Comparison of ENCODE assay signal across 14 cellular contexts in genomic region chr4:48370260-48371134, GRCh38. TPM values are rescaled to one million over a fixed set of nuclear protein-coding genes. Genes with fewer than 3 reads are reported as not detected.
A peak's percentile ranks its signal among the peaks of the same experiment; 100 is the strongest.
DNase-seq lines count a peak whose midpoint lies in the region; ATAC-seq, FAIRE-seq and TF ChIP-seq lines count a peak whose summit lies in the region.
"Had no signal": no experiment of that assay in that cellular context is flagged by ENCODE, and none has a peak within 500 bp of the region (broad histone marks: within the 10 kb centered on the region; RNA-seq: fewer than 3 reads in every experiment).

No MANE protein-coding gene starts in this region.

- H3K23me2 ChIP-seq in H9 (ENCODE audit: insufficient read length, low read depth, low read length, poor library complexity, severe bottlenecking): no peaks in the 10 kb centered on the region

- H2BK15ac ChIP-seq in H9 (ENCODE audit: low read depth, low read length): no peak overlapping the region

- H3K36me3 Mint-ChIP-seq in H9 (ENCODE audit: insufficient read depth in 1 of 3, low read depth in 3 of 3) (peaks cover 3 to 15% (median 7%) of the 10 kb centered on the region in 3 experiments; a peak in 6 of 7 replicates), memory B cell (peaks cover 16% of the 10 kb centered on the region)

- no peak overlapping the region for H2AFZ ChIP-seq in H9 (ENCODE audit: low read length)

- no peak for ATAC-seq in memory B cell (ENCODE audit: low read depth)

- H4K91ac ChIP-seq in H9 (ENCODE audit: insufficient read length, low read depth, low read length): no peak overlapping the region

- no peaks in the 10 kb centered on the region for H3K4me1 ChIP-seq in H9 (ENCODE audit: insufficient read depth, low read length)

- no peaks in the 10 kb centered on the region for H3K27me3 ChIP-seq in H9 (ENCODE audit: insufficient read depth, low read length)
- H3K27me3 ChIP-seq: colonic mucosa, suprapubic skin had no signal

- peaks cover 3% of the 10 kb centered on the region for H3K79me1 ChIP-seq in H9 (ENCODE audit: insufficient read depth, low read depth, low read length, poor library complexity, severe bottlenecking)

- H3K9me3 ChIP-seq in H9 (ENCODE audit: control insufficient read depth, low read depth, low read length): no peaks in the 10 kb centered on the region
- H3K9me3 ChIP-seq: Caco-2, colonic mucosa, suprapubic skin had no signal

- peaks cover 5% of the 10 kb centered on the region; the same call in 1 of the 2 replicates for H3K79me2 ChIP-seq in H9 (ENCODE audit: insufficient read depth, low read length)

- TF ChIP-seq POLR2A in GM12892 (IDR thresholded peaks at IDR 0.05; ENCODE audit: low read depth, low read length): no peak

- H2BK20ac ChIP-seq in H9 (ENCODE audit: low read depth, low read length, poor library complexity, severe bottlenecking): no peak overlapping the region

- no peak overlapping the region for H4K5ac ChIP-seq in H9 (ENCODE audit: insufficient read length, low read depth, low read length)

- no CpG with 5 or more reads among the region's 1 CpG for WGBS in H9 (ENCODE audit: extremely low coverage, insufficient read length, low lambda C conversion rate)

- no peak overlapping the region for H3K4ac ChIP-seq in H9 (ENCODE audit: low read depth, low read length)

- H3K18ac ChIP-seq in H9 (ENCODE audit: insufficient read length, low read depth, low read length): no peak overlapping the region

- H3K4me1 Mint-ChIP-seq in H9 (peaks cover 35% of the 10 kb centered on the region in 2 experiments), memory B cell (peaks cover 25% of the 10 kb centered on the region)

- no peak overlapping the region for H3T11ph ChIP-seq in H9 (ENCODE audit: low read length)

- no peak overlapping the region for H2BK12ac ChIP-seq in H9 (ENCODE audit: insufficient read length, low read depth, low read length)

- H3K27ac ChIP-seq in H9 (ENCODE audit: insufficient read length, low read depth, low read length): no peak overlapping the region
- H3K27ac ChIP-seq: colonic mucosa, suprapubic skin had no signal

- no peak overlapping the region for H3K56ac ChIP-seq in H9 (ENCODE audit: insufficient read length, low read depth, low read length)

- TF ChIP-seq CTCF in H9 (conservative IDR thresholded peaks at IDR 0.05): no peak

- no peak overlapping the region for H3K23ac ChIP-seq in H9 (ENCODE audit: insufficient read length, low read depth, low read length)

- H3K9me3 Mint-ChIP-seq in H9 (peaks cover 4 to 5% of the 10 kb centered on the region in 2 experiments; a peak in 4 of 5 replicates), memory B cell (no peaks in the 10 kb centered on the region)
- H3K9me3 Mint-ChIP-seq: activated naive CD8-positive, alpha-beta T cell treated with anti-CD3 and anti-CD28 coated beads, Interleukin-2, amount 10 ng/mL, durations not matched to agents 7 days and 5 days; T-helper 1 cell treated with Interleukin-12 subunit alpha and Interleukin-12 subunit beta and Interleukin-4 antibody, amounts not matched to agents 30 μg/mL and 1 μg/mL, for 36 hours had no signal

- no peak overlapping the region for H3K4me2 ChIP-seq in H9 (ENCODE audit: insufficient read depth, insufficient read length, low read length)

- H3K4me3 Mint-ChIP-seq in H9: no peak overlapping the region
- H3K4me3 Mint-ChIP-seq in memory B cell: no peak overlapping the region
- H3K4me3 Mint-ChIP-seq: activated naive CD8-positive, alpha-beta T cell treated with anti-CD3 and anti-CD28 coated beads, Interleukin-2, amount 10 ng/mL, durations not matched to agents 7 days and 5 days; T-helper 1 cell treated with Interleukin-12 subunit alpha and Interleukin-12 subunit beta and Interleukin-4 antibody, amounts not matched to agents 30 μg/mL and 1 μg/mL, for 36 hours had no signal

- no peaks in the 10 kb centered on the region for H3K27me3 Mint-ChIP-seq in H9 (ENCODE audit: low read depth)
- no peaks in the 10 kb centered on the region for H3K27me3 Mint-ChIP-seq in memory B cell
- H3K27me3 Mint-ChIP-seq: activated naive CD8-positive, alpha-beta T cell treated with anti-CD3 and anti-CD28 coated beads, Interleukin-2, amount 10 ng/mL, durations not matched to agents 7 days and 5 days had no signal

- DNase-seq in GM12892 (ENCODE audit: insufficient read length): no peak
- no peak for DNase-seq in H9
- peak; percentile 10 for DNase-seq in NCI-H2227 (lab: John Stamatoyannopoulos, UW; ENCODE audit: unreplicated experiment)
- DNase-seq in memory B cell (ENCODE audit: low spot score in 2 of 2): no peak
- no peak for DNase-seq in occipital lobe (lab: John Stamatoyannopoulos, UW)
- DNase-seq in NCI-H146 treated with DMSO at 0.1 percent for 48 hours (lab: John Stamatoyannopoulos, UW; ENCODE audit: unreplicated experiment): no peak
- DNase-seq in activated effector memory CD4-positive, alpha-beta T cell treated with Interleukin-2 at 50 U/mL for 16 hours: no peak
- DNase-seq in HK-2 (ENCODE audit: unreplicated experiment): no peak
- DNase-seq: activated naive CD8-positive, alpha-beta T cell treated with anti-CD3 and anti-CD28 coated beads, Interleukin-2, amount 10 ng/mL, durations not matched to agents 7 days and 5 days; Caco-2; colonic mucosa; islet precursor cell had no signal

- no peak overlapping the region for H2BK5ac ChIP-seq in H9 (ENCODE audit: insufficient read length, low read length)

- no peak overlapping the region for H2AK5ac ChIP-seq in H9 (ENCODE audit: insufficient read length, low read length)

- no peak overlapping the region for H2BK120ac ChIP-seq in H9 (ENCODE audit: low read depth, low read length, poor library complexity, severe bottlenecking)

- H4K20me1 ChIP-seq in H9 (ENCODE audit: control insufficient read depth, insufficient read depth, insufficient read length): no peaks in the 10 kb centered on the region

- no peak overlapping the region for H3K14ac ChIP-seq in H9 (ENCODE audit: insufficient read depth, low read length)

- H3K27ac Mint-ChIP-seq in H9 (peak overlapping the region; percentile 2 to 84 (median 82); a peak in 5 of 7 replicates), memory B cell (peak overlapping the region; percentile 0)
- H3K27ac Mint-ChIP-seq: activated naive CD8-positive, alpha-beta T cell treated with anti-CD3 and anti-CD28 coated beads, Interleukin-2, amount 10 ng/mL, durations not matched to agents 7 days and 5 days; T-helper 1 cell treated with Interleukin-12 subunit alpha and Interleukin-12 subunit beta and Interleukin-4 antibody, amounts not matched to agents 30 μg/mL and 1 μg/mL, for 36 hours had no signal

- no peak overlapping the region for H4K8ac ChIP-seq in H9 (replicated peaks; ENCODE audit: insufficient read length, low read depth, low read length)

- peak; percentile 87 for FAIRE-seq in GM12892 (lab: Jason Lieb, UNC)

- H3K9ac ChIP-seq in H9 (ENCODE audit: extremely low read depth, insufficient read length, low read length): no peak overlapping the region

RNA-seq across cellular contexts. Expression of gene SLAIN2, which starts 29.2 kb away (rescaled TPM):
- polyA plus RNA-seq in GM12892 (2012; ENCODE audit: missing spikeins): 35.2 TPM
- 30.8 and 32.0 TPM in 2 replicates for total RNA-seq in H9 (2021)
- 345 TPM for total RNA-seq in occipital lobe

Comparison
In these comparisons a context has a peak if more than half of its experiments do, and no peak if none do; other contexts are left out.
1. RNA of gene SLAIN2, which starts 29.2 kb away (total RNA-seq): 345 TPM in occipital lobe (single experiment); 30.8 to 32.0 TPM in H9; every median in the first group is over 10 times any median in the second.